In the genomic region with DNA sequence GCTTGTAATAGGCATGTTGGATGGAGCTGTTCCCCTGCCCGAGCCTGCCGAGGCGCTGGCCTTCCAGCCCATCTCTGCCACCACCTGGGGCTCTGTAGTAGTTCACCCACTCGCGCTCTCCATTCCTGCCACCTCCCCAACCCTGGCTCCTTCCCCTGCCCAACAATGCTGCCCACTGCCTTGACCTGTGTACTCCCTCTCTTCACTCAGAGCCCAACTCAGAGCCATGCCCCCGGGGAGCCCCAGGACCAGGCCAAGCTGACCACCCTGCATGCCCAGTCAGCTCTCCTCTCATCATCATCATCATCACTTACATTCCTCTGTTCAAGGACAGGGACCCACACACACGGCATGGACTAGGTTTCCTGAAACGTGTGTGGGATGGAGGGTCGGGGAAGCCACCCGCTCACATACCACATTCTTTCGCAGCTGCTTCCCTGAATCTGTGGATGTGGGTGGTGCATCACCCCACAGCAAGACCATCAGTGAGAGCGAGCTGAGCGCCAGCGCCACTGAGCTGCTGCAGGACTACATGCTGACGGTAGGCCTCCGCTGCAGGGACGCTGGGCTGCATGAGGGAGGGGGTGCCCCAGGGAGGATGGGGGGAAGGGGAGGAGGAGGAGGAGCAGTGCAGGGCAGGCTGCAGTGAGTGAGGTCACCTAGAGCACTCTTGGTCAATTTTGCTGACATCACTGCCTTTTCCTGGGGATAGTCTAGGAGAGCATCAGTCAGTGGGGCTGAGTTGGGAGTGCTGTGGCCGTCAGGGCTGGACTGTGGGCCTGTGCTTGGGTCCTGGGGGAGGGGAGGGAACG, we compare ENCODE assay signal across 1 cellular context.
A peak's percentile ranks its signal among the peaks of the same experiment; 100 is the strongest.
TF ChIP-seq lines count a peak whose summit lies in the region.

No MANE protein-coding gene starts in this region.

TF ChIP-seq in HEK293, 187 proteins besides CTCF, POLR2A, EP300 and RAD21 (continued from another document):
- TF ChIP-seq, protein P1, sequence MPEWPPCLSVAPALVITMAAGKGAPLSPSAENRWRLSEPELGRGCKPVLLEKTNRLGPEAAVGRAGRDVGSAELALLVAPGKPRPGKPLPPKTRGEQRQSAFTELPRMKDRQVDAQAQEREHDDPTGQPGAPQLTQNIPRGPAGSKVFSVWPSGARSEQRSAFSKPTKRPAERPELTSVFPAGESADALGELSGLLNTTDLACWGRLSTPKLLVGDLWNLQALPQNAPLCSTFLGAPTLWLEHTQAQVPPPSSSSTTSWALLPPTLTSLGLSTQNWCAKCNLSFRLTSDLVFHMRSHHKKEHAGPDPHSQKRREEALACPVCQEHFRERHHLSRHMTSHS (tag by site-specific recombination; IDR thresholded peaks at IDR 0.05) = no peak
- TF ChIP-seq ZFP3 (tag by site-specific recombination; IDR thresholded peaks at IDR 0.05; ENCODE audit: low read depth) (no peak), ZNF707 (tag by site-specific recombination; IDR thresholded peaks at IDR 0.05) (no peak), ZNF514 (tag by site-specific recombination; IDR thresholded peaks at IDR 0.05) (no peak), ZEB2 (tag by site-specific recombination; IDR thresholded peaks at IDR 0.05) (no peak), ZNF624 (tag by site-specific recombination; IDR thresholded peaks at IDR 0.05) (no peak), ZNF677 (tag by site-specific recombination; IDR thresholded peaks at IDR 0.05) (no peak), ZFHX2 (tag by site-specific recombination; conservative IDR thresholded peaks at IDR 0.05) (peak; percentile 81), ZNF529 (tag by site-specific recombination; IDR thresholded peaks at IDR 0.05; ENCODE audit: insufficient replicate concordance) (no peak), EGR2 (tag by site-specific recombination; IDR thresholded peaks at IDR 0.05; ENCODE audit: low read depth) (peak; percentile 71)
- TF ChIP-seq, protein P2, sequence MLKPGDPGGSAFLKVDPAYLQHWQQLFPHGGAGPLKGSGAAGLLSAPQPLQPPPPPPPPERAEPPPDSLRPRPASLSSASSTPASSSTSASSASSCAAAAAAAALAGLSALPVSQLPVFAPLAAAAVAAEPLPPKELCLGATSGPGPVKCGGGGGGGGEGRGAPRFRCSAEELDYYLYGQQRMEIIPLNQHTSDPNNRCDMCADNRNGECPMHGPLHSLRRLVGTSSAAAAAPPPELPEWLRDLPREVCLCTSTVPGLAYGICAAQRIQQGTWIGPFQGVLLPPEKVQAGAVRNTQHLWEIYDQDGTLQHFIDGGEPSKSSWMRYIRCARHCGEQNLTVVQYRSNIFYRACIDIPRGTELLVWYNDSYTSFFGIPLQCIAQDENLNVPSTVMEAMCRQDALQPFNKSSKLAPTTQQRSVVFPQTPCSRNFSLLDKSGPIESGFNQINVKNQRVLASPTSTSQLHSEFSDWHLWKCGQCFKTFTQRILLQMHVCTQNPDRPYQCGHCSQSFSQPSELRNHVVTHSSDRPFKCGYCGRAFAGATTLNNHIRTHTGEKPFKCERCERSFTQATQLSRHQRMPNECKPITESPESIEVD (tag by site-specific recombination; IDR thresholded peaks at IDR 0.05) = no peak
- TF ChIP-seq, protein P3, sequence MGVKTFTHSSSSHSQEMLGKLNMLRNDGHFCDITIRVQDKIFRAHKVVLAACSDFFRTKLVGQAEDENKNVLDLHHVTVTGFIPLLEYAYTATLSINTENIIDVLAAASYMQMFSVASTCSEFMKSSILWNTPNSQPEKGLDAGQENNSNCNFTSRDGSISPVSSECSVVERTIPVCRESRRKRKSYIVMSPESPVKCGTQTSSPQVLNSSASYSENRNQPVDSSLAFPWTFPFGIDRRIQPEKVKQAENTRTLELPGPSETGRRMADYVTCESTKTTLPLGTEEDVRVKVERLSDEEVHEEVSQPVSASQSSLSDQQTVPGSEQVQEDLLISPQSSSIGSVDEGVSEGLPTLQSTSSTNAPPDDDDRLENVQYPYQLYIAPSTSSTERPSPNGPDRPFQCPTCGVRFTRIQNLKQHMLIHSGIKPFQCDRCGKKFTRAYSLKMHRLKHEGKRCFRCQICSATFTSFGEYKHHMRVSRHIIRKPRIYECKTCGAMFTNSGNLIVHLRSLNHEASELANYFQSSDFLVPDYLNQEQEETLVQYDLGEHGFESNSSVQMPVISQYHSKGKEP (tag by site-specific recombination; IDR thresholded peaks at IDR 0.05) = no peak
